Comparison of ENCODE assay signal across 29 cellular contexts in genomic region chr3:194061421-194062029, GRCh38.
"Had no signal": no experiment of that assay in that cellular context is flagged by ENCODE, and none has a peak within 500 bp of the region (broad histone marks: within the 10 kb centered on the region; RNA-seq: fewer than 3 reads in every experiment).

No MANE protein-coding gene starts in this region.

- H3K9me3 Mint-ChIP-seq: activated CD4-positive, alpha-beta memory T cell treated with anti-CD3 and anti-CD28 coated beads for 36 hours; activated naive CD4-positive, alpha-beta T cell treated with anti-CD3 and anti-CD28 coated beads for 36 hours; central memory CD8-positive, alpha-beta T cell; dendritic cell treated with granulocyte-macrophage colony-stimulating factor and Interleukin-4, amounts not matched to agents 40 ng/mL and 50 ng/mL, for 4 days had no signal

- H3K4me1 ChIP-seq: breast epithelium had no signal

- ATAC-seq: left lung, lower lobe of right lung, mucosa of descending colon, upper lobe of right lung had no signal

- H3K27ac Mint-ChIP-seq: activated CD4-positive, alpha-beta memory T cell treated with anti-CD3 and anti-CD28 coated beads for 36 hours; activated naive CD4-positive, alpha-beta T cell treated with anti-CD3 and anti-CD28 coated beads for 36 hours; activated naive CD8-positive, alpha-beta T cell treated with anti-CD3 and anti-CD28 coated beads for 36 hours; activated T-helper 1 cell treated with anti-CD3 and anti-CD28 coated beads, Interleukin-12 subunit alpha, Interleukin-12 subunit beta, Interleukin-2, Interleukin-4 antibody, amounts not matched to agents 30 ng/mL and 10 ng/mL and 1 ng/mL, durations not matched to agents 14 hours and 24 hours and 36 hours; dendritic cell treated with granulocyte-macrophage colony-stimulating factor and Interleukin-4, amounts not matched to agents 40 ng/mL and 50 ng/mL, for 4 days; nephron had no signal

- H3K36me3 Mint-ChIP-seq: activated CD4-positive, alpha-beta memory T cell treated with anti-CD3 and anti-CD28 coated beads for 36 hours; activated naive CD8-positive, alpha-beta T cell treated with anti-CD3 and anti-CD28 coated beads for 36 hours had no signal

- H3K4me3 ChIP-seq: ascending aorta, breast epithelium, esophagus muscularis mucosa, left lung, lower lobe of right lung, mucosa of descending colon, sigmoid colon, suprapubic skin, tibial artery, upper lobe of right lung had no signal

- DNase-seq: activated CD4-positive, alpha-beta memory T cell treated with anti-CD3 and anti-CD28 coated beads for 36 hours; activated CD4-positive, alpha-beta T cell treated with anti-CD3 and anti-CD28 coated beads for 48 hours; activated CD8-positive, alpha-beta memory T cell treated with anti-CD3 and anti-CD28 coated beads, Interleukin-2, amount 50 U/mL, for 4 hours; activated effector memory CD4-positive, alpha-beta T cell treated with anti-CD3 and anti-CD28 coated beads, Interleukin-2, amount 50 U/mL, for 16 hours; activated naive CD4-positive, alpha-beta T cell treated with anti-CD3 and anti-CD28 coated beads for 36 hours; activated naive CD8-positive, alpha-beta T cell treated with anti-CD3 and anti-CD28 coated beads for 36 hours; activated T-cell treated with anti-CD3 and anti-CD28 coated beads, Interleukin-2, amount 50 U/mL, for 1 hour; left lung; lower lobe of right lung; mesendoderm; mucosa of descending colon; sigmoid colon; stimulated activated CD4-positive, alpha-beta T cell treated with anti-CD3 and anti-CD28 coated beads, Interleukin-15, amount 100 ng/mL, for 24 hours; stimulated activated CD4-positive, alpha-beta T cell treated with anti-CD3 and anti-CD28 coated beads, Interleukin-2, amount 100 ng/mL, for 24 hours; stimulated activated naive CD4-positive, alpha-beta T cell; tibial artery; upper lobe of right lung had no signal

- H3K36me3 ChIP-seq: ascending aorta, breast epithelium, esophagus muscularis mucosa, left lung, lower lobe of right lung, sigmoid colon, suprapubic skin, tibial artery, upper lobe of right lung had no signal

- H3K9me3 ChIP-seq: breast epithelium, esophagus muscularis mucosa, left lung, lower lobe of right lung, mucosa of descending colon, sigmoid colon, suprapubic skin, tibial artery, upper lobe of right lung had no signal

- FAIRE-seq: frontal cortex, islet of Langerhans, TTC549 had no signal

- H3K4me3 Mint-ChIP-seq: activated CD4-positive, alpha-beta memory T cell treated with anti-CD3 and anti-CD28 coated beads for 36 hours; activated naive CD4-positive, alpha-beta T cell treated with anti-CD3 and anti-CD28 coated beads for 36 hours; activated naive CD8-positive, alpha-beta T cell treated with anti-CD3 and anti-CD28 coated beads for 36 hours; activated T-helper 1 cell treated with anti-CD3 and anti-CD28 coated beads, Interleukin-12 subunit alpha, Interleukin-12 subunit beta, Interleukin-2, Interleukin-4 antibody, amounts not matched to agents 30 ng/mL and 10 ng/mL and 1 ng/mL, durations not matched to agents 14 hours and 24 hours and 36 hours; central memory CD8-positive, alpha-beta T cell; dendritic cell treated with granulocyte-macrophage colony-stimulating factor and Interleukin-4, amounts not matched to agents 40 ng/mL and 50 ng/mL, for 4 days; nephron had no signal

- H3K27me3 ChIP-seq: ascending aorta, breast epithelium, esophagus muscularis mucosa, sigmoid colon, suprapubic skin, upper lobe of right lung had no signal

- H3K27ac ChIP-seq: ascending aorta, breast epithelium, esophagus muscularis mucosa, left lung, lower lobe of right lung, sigmoid colon, suprapubic skin, tibial artery, upper lobe of right lung, VCaP had no signal
